ENCODE assay signal across 15 cellular contexts in genomic region chr19:2242092-2242537, GRCh38. TPM values are rescaled to one million over a fixed set of nuclear protein-coding genes. Genes with fewer than 3 reads are reported as not detected.
DNase-seq lines count a peak whose midpoint lies in the region; ATAC-seq and TF ChIP-seq lines count a peak whose summit lies in the region.
"Had no signal": no experiment of that assay in that cellular context is flagged by ENCODE, and none has a peak within 500 bp of the region (broad histone marks: within the 10 kb centered on the region; RNA-seq: fewer than 3 reads in every experiment).

No MANE protein-coding gene starts in this region.

- no peak overlapping the region for H3K27ac ChIP-seq in right lobe of liver
- H3K27ac ChIP-seq in transverse colon = peak overlapping the region in 2 of 4 donors; percentile 5 to 44

- H3K4me3 Mint-ChIP-seq in activated CD4-positive, alpha-beta T cell treated with anti-CD3 and anti-CD28 coated beads, Interleukin-2, amount 10 ng/mL, durations not matched to agents 7 days and 5 days = no peak overlapping the region
- peak overlapping the region; percentile 38 for H3K4me3 Mint-ChIP-seq in activated naive CD8-positive, alpha-beta T cell

- POLR2A ChIA-PET in activated CD4-positive, alpha-beta T cell treated with anti-CD3 and anti-CD28 coated beads, Interleukin-2, amount 10 ng/mL, durations not matched to agents 7 days and 5 days (lab: Charles Lee) = interaction anchor here (0.6 kb wide), 1 partner anchor 87 kb away, joined by 3 read pairs; no protein-coding TSS in a partner anchor

- TF ChIP-seq CTCF in right lobe of liver (IDR thresholded peaks at IDR 0.05) (no peak), transverse colon (IDR thresholded peaks at IDR 0.05) (no peak)

- H3K4me3 ChIP-seq in right lobe of liver (no peak overlapping the region), transverse colon (no peak overlapping the region)

- 33% methylated on average over 7 of the region's 12 CpGs for WGBS in right lobe of liver (ENCODE audit: insufficient coverage, low coverage, low lambda C conversion rate, missing lambda C conversion rate)
- 64 to 80% methylated on average over 1 to 12 of the region's 12 CpGs for WGBS in transverse colon (ENCODE audit: low coverage in 1 of 2), 2 donors

- DNase-seq in activated CD4-positive, alpha-beta T cell treated with anti-CD3 and anti-CD28 coated beads, Interleukin-2, amount 10 ng/mL, durations not matched to agents 7 days and 5 days = no peak
- no peak for DNase-seq in activated CD4-positive, alpha-beta T cell treated with anti-CD3 and anti-CD28 coated beads for 48 hours
- DNase-seq in right lobe of liver (no peak), transverse colon (peak; percentile 54), NCI-H2171 (lab: John Stamatoyannopoulos, UW) (no peak)
- DNase-seq: KBM-7, kidney glomerular epithelial cell, NCI-H146, NCI-H524, SW 1271 had no signal

- intact Hi-C loops in right lobe of liver (cut with DNase I) = no loop called here
- intact Hi-C loops in transverse colon (cut with DNase I; ENCODE audit: low total_unique reads) = no loop called here

- peaks cover 0 to 49% (median 16%) of the 10 kb centered on the region in 4 donors for H3K4me1 ChIP-seq in right lobe of liver
- peaks cover 42 to 64% (median 64%) of the 10 kb centered on the region in 4 donors for H3K4me1 ChIP-seq in transverse colon

- H3K27me3 ChIP-seq in right lobe of liver = no peaks in the 10 kb centered on the region
- H3K27me3 ChIP-seq in transverse colon = no peaks in the 10 kb centered on the region

- CTCF ChIA-PET in activated CD4-positive, alpha-beta T cell treated with anti-CD3 and anti-CD28 coated beads, Interleukin-2, amount 10 ng/mL, durations not matched to agents 7 days and 5 days (lab: Charles Lee) = interaction anchor here (0.6 to 5.1 kb wide), 2 partner anchors 11 to 19 kb away, joined by 3 to 34 read pairs; no protein-coding TSS in a partner anchor

- H3K9me3 ChIP-seq in right lobe of liver (no peaks in the 10 kb centered on the region), transverse colon (no peaks in the 10 kb centered on the region)

- H3K36me3 ChIP-seq in right lobe of liver (peaks cover 12 to 39% (median 25%) of the 10 kb centered on the region in 4 donors), transverse colon (peaks cover 0 to 41% (median 22%) of the 10 kb centered on the region in 4 donors)

- ATAC-seq in right lobe of liver (peak; percentile 67 to 85 (median 76)), HG02970 (IDR thresholded peaks at IDR 0.05; ENCODE audit: low FRiP score, unreplicated experiment) (no peak), GM18873 (IDR thresholded peaks at IDR 0.05; ENCODE audit: low FRiP score, unreplicated experiment) (no peak)

- H3K27ac Mint-ChIP-seq in activated CD4-positive, alpha-beta T cell treated with anti-CD3 and anti-CD28 coated beads, Interleukin-2, amount 10 ng/mL, durations not matched to agents 7 days and 5 days = peak overlapping the region; percentile 54
- H3K27ac Mint-ChIP-seq in activated naive CD8-positive, alpha-beta T cell = no peak overlapping the region

- H3K27me3 Mint-ChIP-seq in activated CD4-positive, alpha-beta T cell treated with anti-CD3 and anti-CD28 coated beads, Interleukin-2, amount 10 ng/mL, durations not matched to agents 7 days and 5 days = no peaks in the 10 kb centered on the region
- no peaks in the 10 kb centered on the region for H3K27me3 Mint-ChIP-seq in activated naive CD8-positive, alpha-beta T cell

- H3K36me3 Mint-ChIP-seq in activated CD4-positive, alpha-beta T cell treated with anti-CD3 and anti-CD28 coated beads, Interleukin-2, amount 10 ng/mL, durations not matched to agents 7 days and 5 days (ENCODE audit: low read depth) = peaks cover 51% of the 10 kb centered on the region
- H3K36me3 Mint-ChIP-seq in activated naive CD8-positive, alpha-beta T cell = peaks cover 10% of the 10 kb centered on the region

- peaks cover 45% of the 10 kb centered on the region for H3K4me1 Mint-ChIP-seq in activated CD4-positive, alpha-beta T cell treated with anti-CD3 and anti-CD28 coated beads, Interleukin-2, amount 10 ng/mL, durations not matched to agents 7 days and 5 days
- H3K4me1 Mint-ChIP-seq in activated naive CD8-positive, alpha-beta T cell (ENCODE audit: low read depth) = peaks cover 52% of the 10 kb centered on the region

- no peaks in the 10 kb centered on the region for H3K9me3 Mint-ChIP-seq in activated CD4-positive, alpha-beta T cell treated with anti-CD3 and anti-CD28 coated beads, Interleukin-2, amount 10 ng/mL, durations not matched to agents 7 days and 5 days
- no peaks in the 10 kb centered on the region for H3K9me3 Mint-ChIP-seq in activated naive CD8-positive, alpha-beta T cell (ENCODE audit: low read depth)

- TF ChIP-seq POLR2A in right lobe of liver (IDR thresholded peaks at IDR 0.05) = peak; percentile 16
- no peak for TF ChIP-seq POLR2A in transverse colon (IDR thresholded peaks at IDR 0.05)

- TF ChIP-seq EP300 in transverse colon (IDR thresholded peaks at IDR 0.05; ENCODE audit: low read depth) = no peak

- in situ Hi-C loops in transverse colon (cut with MboI; ENCODE audit: low pct_ligation_motif_present in 1 of 4, low pct_unique_long_range_greater_than_20kb in 1 of 4, low sequenced_read_pairs in 3 of 4) = no loop called here

RNA-seq across cellular contexts. Expression of gene SF3A2, which starts 5.5 kb away (rescaled TPM):
- 100 to 1,000 TPM; 142 to 151 TPM for total RNA-seq in activated CD4-positive, alpha-beta T cell treated with anti-CD3 and anti-CD28 coated beads, Interleukin-2, amount 10 ng/mL, durations not matched to agents 7 days and 5 days
- 10 to 100 TPM; 14.0 to 22.1 (median 19.1) TPM for total RNA-seq in right lobe of liver
- 10 to 100 TPM; 35.8 to 54.6 (median 41.6) TPM for total RNA-seq in transverse colon

RNA-seq across cellular contexts. Expression of gene PLEKHJ1, which starts 6.0 kb away (rescaled TPM):
- 10 to 100 TPM; 56.2 to 71.9 TPM for total RNA-seq in activated CD4-positive, alpha-beta T cell treated with anti-CD3 and anti-CD28 coated beads, Interleukin-2, amount 10 ng/mL, durations not matched to agents 7 days and 5 days
- total RNA-seq in right lobe of liver = 10 to 100 TPM; 24.4 to 49.3 (median 28.6) TPM
- total RNA-seq in transverse colon = 100 to 1,000 TPM; 184 to 332 (median 254) TPM

RNA-seq across cellular contexts. Expression of gene AMH, which starts 7.0 kb away (rescaled TPM):
- total RNA-seq in activated CD4-positive, alpha-beta T cell treated with anti-CD3 and anti-CD28 coated beads, Interleukin-2, amount 10 ng/mL, durations not matched to agents 7 days and 5 days = 1 to 10 TPM; 5.2 to 9.2 TPM
- total RNA-seq in right lobe of liver (1 to 10 TPM in 1 of 6 experiments, under 1 TPM in 5; 0.24 to 1.2 (median 0.59) TPM), transverse colon (1 to 10 TPM in 2 of 4 donors, not detected in 2; 1.1 to 3.5 TPM)

RNA-seq across cellular contexts. Expression of gene JSRP1, which starts 14.1 kb away (rescaled TPM):
- total RNA-seq in activated CD4-positive, alpha-beta T cell treated with anti-CD3 and anti-CD28 coated beads, Interleukin-2, amount 10 ng/mL, durations not matched to agents 7 days and 5 days = under 1 TPM in 1 of 2 experiments, not detected in 1; 0.27 TPM
- total RNA-seq in right lobe of liver (under 1 TPM in 3 of 6 experiments, not detected in 3; 0.28 to 0.81 (median 0.42) TPM), transverse colon (1 to 10 TPM in 1 of 4 donors, not detected in 3; 5.6 TPM)
- total RNA-seq: subcutaneous adipose tissue had no signal

RNA-seq across cellular contexts. Expression of gene PEAK3, which starts 39.9 kb away (rescaled TPM):
- under 1 TPM; 0.17 to 0.25 TPM for total RNA-seq in activated CD4-positive, alpha-beta T cell treated with anti-CD3 and anti-CD28 coated beads, Interleukin-2, amount 10 ng/mL, durations not matched to agents 7 days and 5 days
- total RNA-seq in right lobe of liver (under 1 TPM; 0.07 to 0.49 (median 0.36) TPM), transverse colon (1 to 10 TPM in 2 of 4 donors, under 1 TPM in 1, not detected in 1; 0.27 to 1.1 (median 1.1) TPM)
- total RNA-seq: A673 had no signal

Comparison
In these comparisons a context has a peak if more than half of its experiments do, and no peak if none do; other contexts are left out.
1. ATAC-seq: peak in right lobe of liver (4 of 4); none in HG02970 (single experiment) and GM18873 (single experiment).